In the genomic region with DNA sequence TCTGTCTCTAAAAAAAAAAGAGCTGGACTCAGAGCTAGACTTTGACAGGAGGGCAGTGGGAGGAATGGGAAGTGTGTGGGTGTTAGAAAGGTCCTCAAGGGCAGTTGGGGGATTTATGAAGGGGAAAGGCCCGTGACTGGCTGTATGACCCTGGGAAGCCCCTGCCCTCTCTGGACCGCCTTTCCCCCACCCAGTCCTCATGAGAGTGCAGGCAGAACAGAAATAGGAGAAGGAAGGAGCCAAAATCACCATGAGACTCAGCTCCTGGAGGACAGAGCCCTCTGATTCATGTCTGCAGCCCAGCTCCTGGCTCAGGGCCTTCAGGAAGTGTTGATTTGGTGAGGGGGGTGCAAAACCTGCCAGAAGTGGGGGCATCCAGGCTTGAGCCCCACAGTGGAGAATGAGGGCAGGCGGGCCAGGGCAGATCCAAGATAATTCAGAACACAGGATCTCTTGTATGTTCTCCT, we compare ENCODE assay signal across 8 cellular contexts. TPM values are rescaled to one million over a fixed set of nuclear protein-coding genes. Genes with fewer than 3 reads are reported as not detected.
A peak's percentile ranks its signal among the peaks of the same experiment; 100 is the strongest.
DNase-seq lines count a peak whose midpoint lies in the region; ATAC-seq, FAIRE-seq and TF ChIP-seq lines count a peak whose summit lies in the region.

No MANE protein-coding gene starts in this region.

- BruUV-seq in endothelial cell of umbilical vein (replicated peaks; lab: Mats Ljungman, UMichigan): no TSS peak

- H3K4me2 ChIP-seq in endothelial cell of umbilical vein (ENCODE audit: insufficient read depth, low read length): no peak overlapping the region

- dilution Hi-C loops in endothelial cell of umbilical vein (cut with MboI; ENCODE audit: extremely low pct_ligation_motif_present, low sequenced_read_pairs): no loop called here

- no peaks in the 10 kb centered on the region for H3K27me3 ChIP-seq in endothelial cell of umbilical vein (ENCODE audit: control insufficient read depth in 2 of 2, insufficient read depth in 2 of 2, low read length in 2 of 2)

- H4K20me1 ChIP-seq in endothelial cell of umbilical vein (replicated peaks; ENCODE audit: control insufficient read depth, extremely low read depth, insufficient read depth, low read length): no peaks in the 10 kb centered on the region

- H3K9me3 ChIP-seq in endothelial cell of umbilical vein (replicated peaks; ENCODE audit: control insufficient read depth, insufficient read depth, low read length): no peaks in the 10 kb centered on the region

- CTCF ChIA-PET in activated CD8-positive, alpha-beta T cell treated with anti-CD3 and anti-CD28 coated beads for 36 hours (lab: Charles Lee): interaction anchor here (0.6 to 3.7 kb wide), 6 partner anchors 9 to 95 kb away, joined by 3 to 22 read pairs (median 4); a partner anchor contains a TSS
- CTCF ChIA-PET in activated CD8-positive, alpha-beta T cell treated with anti-CD3 and anti-CD28 coated beads, Interleukin-2, amount 10 ng/mL, durations not matched to agents 7 days and 5 days (lab: Charles Lee): interaction anchor here (1.2 to 6.7 kb wide), 4 partner anchors 8 to 179 kb away, joined by 3 to 103 read pairs (median 12); a partner anchor contains a TSS
- CTCF ChIA-PET in endothelial cell of umbilical vein (lab: Charles Lee): interaction anchor here (0.6 to 3.1 kb wide), 6 partner anchors 9 to 231 kb away, joined by 3 to 18 read pairs (median 9); a partner anchor contains a TSS

- H3K9ac ChIP-seq in endothelial cell of umbilical vein (replicated peaks; ENCODE audit: extremely low read depth, insufficient read depth, low read length): no peak overlapping the region

- H3K4me3 ChIP-seq in endothelial cell of umbilical vein (replicated peaks in 1 of 3; ENCODE audit: insufficient read depth in 1 of 3, low read depth in 1 of 3, low read length in 3 of 3): no peak overlapping the region

- H3K9me3 Mint-ChIP-seq in activated CD8-positive, alpha-beta T cell treated with anti-CD3 and anti-CD28 coated beads for 36 hours: no peaks in the 10 kb centered on the region
- no peaks in the 10 kb centered on the region for H3K9me3 Mint-ChIP-seq in activated CD8-positive, alpha-beta T cell treated with anti-CD3 and anti-CD28 coated beads, Interleukin-2, amount 10 ng/mL, durations not matched to agents 7 days and 5 days (ENCODE audit: insufficient read depth)

- peak; percentile 49 for DNase-seq in activated CD8-positive, alpha-beta T cell treated with anti-CD3 and anti-CD28 coated beads for 36 hours
- no peak for DNase-seq in activated CD8-positive, alpha-beta T cell treated with anti-CD3 and anti-CD28 coated beads, Interleukin-2, amount 10 ng/mL, durations not matched to agents 7 days and 5 days
- DNase-seq in RKO (ENCODE audit: low spot score): peak; percentile 54
- peak; percentile 27 for DNase-seq in endothelial cell of umbilical vein (ENCODE audit: low read depth, low spot score)
- peak; percentile 73 for DNase-seq in stromal cell of bone marrow (ENCODE audit: low read depth)
- DNase-seq in caudate nucleus (lab: John Stamatoyannopoulos, UW): no peak
- DNase-seq in ureter (ENCODE audit: low spot score): no peak
- no peak for DNase-seq in GF-D8 (lab: John Stamatoyannopoulos, UW)

- POLR2A ChIA-PET in activated CD8-positive, alpha-beta T cell treated with anti-CD3 and anti-CD28 coated beads for 36 hours (lab: Charles Lee): interaction anchor here (10.5 to 11.4 kb wide), 2 partner anchors 9 to 15 kb away, joined by 137 to 147 read pairs; a partner anchor contains a TSS
- POLR2A ChIA-PET in activated CD8-positive, alpha-beta T cell treated with anti-CD3 and anti-CD28 coated beads, Interleukin-2, amount 10 ng/mL, durations not matched to agents 7 days and 5 days (lab: Charles Lee): interaction anchor here (0.6 to 6.0 kb wide), 3 partner anchors 9 to 1108 kb away, joined by 3 to 103 read pairs (median 5); a partner anchor contains a TSS
- POLR2A ChIA-PET in endothelial cell of umbilical vein (lab: Charles Lee): no interaction called here

- no peaks in the 10 kb centered on the region for H3K27me3 Mint-ChIP-seq in activated CD8-positive, alpha-beta T cell treated with anti-CD3 and anti-CD28 coated beads for 36 hours
- no peaks in the 10 kb centered on the region for H3K27me3 Mint-ChIP-seq in activated CD8-positive, alpha-beta T cell treated with anti-CD3 and anti-CD28 coated beads, Interleukin-2, amount 10 ng/mL, durations not matched to agents 7 days and 5 days (ENCODE audit: low read depth)

- H3K4me1 Mint-ChIP-seq in activated CD8-positive, alpha-beta T cell treated with anti-CD3 and anti-CD28 coated beads for 36 hours (ENCODE audit: low read depth): peaks cover 70% of the 10 kb centered on the region
- peaks cover 61% of the 10 kb centered on the region for H3K4me1 Mint-ChIP-seq in activated CD8-positive, alpha-beta T cell treated with anti-CD3 and anti-CD28 coated beads, Interleukin-2, amount 10 ng/mL, durations not matched to agents 7 days and 5 days (ENCODE audit: low read depth)

- H3K27ac ChIP-seq in endothelial cell of umbilical vein (ENCODE audit: insufficient read depth, low read depth, low read length) (no peak overlapping the region), caudate nucleus (ENCODE audit: low read depth, low read length) (no peak overlapping the region)

- FAIRE-seq in endothelial cell of umbilical vein (lab: Jason Lieb, UNC): peak; percentile 43

- no peak for TF ChIP-seq CTCF in activated CD8-positive, alpha-beta T cell treated with anti-CD3 and anti-CD28 coated beads for 36 hours (IDR thresholded peaks at IDR 0.05)
- TF ChIP-seq CTCF in endothelial cell of umbilical vein (IDR thresholded peaks at IDR 0.05; ENCODE audit: extremely low read depth in 1 of 2, insufficient read depth in 1 of 2, low read depth in 1 of 2, low read length in 2 of 2): no peak

- H3K27ac Mint-ChIP-seq in activated CD8-positive, alpha-beta T cell treated with anti-CD3 and anti-CD28 coated beads for 36 hours: peak overlapping the region; percentile 76
- H3K27ac Mint-ChIP-seq in activated CD8-positive, alpha-beta T cell treated with anti-CD3 and anti-CD28 coated beads, Interleukin-2, amount 10 ng/mL, durations not matched to agents 7 days and 5 days: no peak overlapping the region

- no peaks in the 10 kb centered on the region for H3K9me1 ChIP-seq in endothelial cell of umbilical vein (replicated peaks; ENCODE audit: control insufficient read depth, extremely low read depth, insufficient read depth, low read length)

- ATAC-seq in activated CD8-positive, alpha-beta T cell treated with anti-CD3 and anti-CD28 coated beads for 36 hours: no peak
- no peak for ATAC-seq in activated CD8-positive, alpha-beta T cell treated with anti-CD3 and anti-CD28 coated beads, Interleukin-2, amount 10 ng/mL, durations not matched to agents 7 days and 5 days

- peak overlapping the region; percentile 50 for H2AFZ ChIP-seq in endothelial cell of umbilical vein (ENCODE audit: low read depth, low read length)

- H3K36me3 ChIP-seq in endothelial cell of umbilical vein (ENCODE audit: control insufficient read depth in 2 of 2, extremely low read depth in 1 of 2, insufficient read depth in 2 of 2, low read length in 2 of 2): no peaks in the 10 kb centered on the region

- no peaks in the 10 kb centered on the region for H3K79me2 ChIP-seq in endothelial cell of umbilical vein (ENCODE audit: control insufficient read depth, insufficient read depth, low read length)

- TF ChIP-seq POLR2A in endothelial cell of umbilical vein (IDR thresholded peaks at IDR 0.05; ENCODE audit: low read depth, low read length): no peak

- intact Hi-C loops in activated CD8-positive, alpha-beta T cell treated with anti-CD3 and anti-CD28 coated beads for 36 hours (cut with micrococcal nuclease): no loop called here
- intact Hi-C loops in endothelial cell of umbilical vein (cut with micrococcal nuclease): no loop called here

- H3K4me1 ChIP-seq in endothelial cell of umbilical vein (ENCODE audit: control insufficient read depth, extremely low read depth, insufficient read depth, low read length): peaks cover 27% of the 10 kb centered on the region

- H3K4me3 Mint-ChIP-seq in activated CD8-positive, alpha-beta T cell treated with anti-CD3 and anti-CD28 coated beads for 36 hours: no peak overlapping the region
- no peak overlapping the region for H3K4me3 Mint-ChIP-seq in activated CD8-positive, alpha-beta T cell treated with anti-CD3 and anti-CD28 coated beads, Interleukin-2, amount 10 ng/mL, durations not matched to agents 7 days and 5 days

- H3K36me3 Mint-ChIP-seq in activated CD8-positive, alpha-beta T cell treated with anti-CD3 and anti-CD28 coated beads for 36 hours (ENCODE audit: low read depth): peaks cover 38% of the 10 kb centered on the region
- H3K36me3 Mint-ChIP-seq in activated CD8-positive, alpha-beta T cell treated with anti-CD3 and anti-CD28 coated beads, Interleukin-2, amount 10 ng/mL, durations not matched to agents 7 days and 5 days (ENCODE audit: low read depth): peaks cover 38% of the 10 kb centered on the region

RNA-seq across cellular contexts. Expression of a gene that starts 8.7 kb away (rescaled TPM):
- 10 to 100 TPM; 48.9 to 53.1 TPM for total RNA-seq in activated CD8-positive, alpha-beta T cell treated with anti-CD3 and anti-CD28 coated beads for 36 hours
- total RNA-seq in activated CD8-positive, alpha-beta T cell treated with anti-CD3 and anti-CD28 coated beads, Interleukin-2, amount 10 ng/mL, durations not matched to agents 7 days and 5 days: 10 to 100 TPM; 60.0 to 65.1 TPM
- total RNA-seq in endothelial cell of umbilical vein (45.0 and 53.3 TPM in 2 replicates), ureter (60.6 TPM)
- polyA plus RNA-seq in endothelial cell of umbilical vein: 25.5 and 26.4 TPM in 2 replicates
- polyA plus RNA-seq in endothelial cell of umbilical vein (2011; cell fraction: cytosol; rRNA removed): 14.2 and 18.4 TPM in 2 replicates
- polyA plus RNA-seq in endothelial cell of umbilical vein (2011; cell fraction: nucleus; rRNA removed): 57.7 and 62.5 TPM in 2 replicates
- polyA plus RNA-seq in endothelial cell of umbilical vein (2012): 23.0 and 31.6 TPM in 2 replicates
- 14.6 and 23.5 TPM in 2 replicates for polyA minus RNA-seq in endothelial cell of umbilical vein
- 14.7 TPM for polyA minus RNA-seq in endothelial cell of umbilical vein (2011; cell fraction: cytosol; rRNA and poly(A)+ RNA removed)
- polyA minus RNA-seq in endothelial cell of umbilical vein (2011; cell fraction: nucleus; rRNA and poly(A)+ RNA removed): 21.9 and 27.0 TPM in 2 replicates

RNA-seq across cellular contexts. Expression of a gene that starts 17.3 kb away (rescaled TPM):
- total RNA-seq in activated CD8-positive, alpha-beta T cell treated with anti-CD3 and anti-CD28 coated beads for 36 hours: 10 to 100 TPM; 49.5 to 49.6 TPM
- total RNA-seq in activated CD8-positive, alpha-beta T cell treated with anti-CD3 and anti-CD28 coated beads, Interleukin-2, amount 10 ng/mL, durations not matched to agents 7 days and 5 days: 10 to 100 TPM; 28.8 to 31.9 TPM
- total RNA-seq in endothelial cell of umbilical vein (0.35 TPM in 1 of 2 replicates, not detected in the other), ureter (69.2 TPM)
- polyA plus RNA-seq in endothelial cell of umbilical vein: 0.27 and 0.29 TPM in 2 replicates
- 0.14 and 0.16 TPM in 2 replicates for polyA plus RNA-seq in endothelial cell of umbilical vein (2011; cell fraction: cytosol; rRNA removed)
- polyA plus RNA-seq in endothelial cell of umbilical vein (2011; cell fraction: nucleus; rRNA removed): 0.22 and 0.76 TPM in 2 replicates
- 0.26 TPM in 1 of 2 replicates, not detected in the other for polyA plus RNA-seq in endothelial cell of umbilical vein (2012)
- polyA minus RNA-seq in endothelial cell of umbilical vein: 0.41 and 0.42 TPM in 2 replicates
- polyA minus RNA-seq in endothelial cell of umbilical vein (2011; cell fraction: cytosol; rRNA and poly(A)+ RNA removed): 26.3 TPM
- not detected in 2 replicates for polyA minus RNA-seq in endothelial cell of umbilical vein (2011; cell fraction: nucleus; rRNA and poly(A)+ RNA removed)

RNA-seq across cellular contexts. Expression of a gene that starts 38.7 kb away (rescaled TPM):
- under 1 TPM; 0.51 to 0.61 TPM for total RNA-seq in activated CD8-positive, alpha-beta T cell treated with anti-CD3 and anti-CD28 coated beads for 36 hours
- total RNA-seq in activated CD8-positive, alpha-beta T cell treated with anti-CD3 and anti-CD28 coated beads, Interleukin-2, amount 10 ng/mL, durations not matched to agents 7 days and 5 days: 1 to 10 TPM in 1 of 2 experiments, under 1 TPM in 1; 0.70 to 1.1 TPM
- total RNA-seq in endothelial cell of umbilical vein: not detected in 2 replicates
- polyA plus RNA-seq in endothelial cell of umbilical vein: 0.11 and 0.28 TPM in 2 replicates
- 0.08 and 0.12 TPM in 2 replicates for polyA plus RNA-seq in endothelial cell of umbilical vein (2011; cell fraction: cytosol; rRNA removed)
- 0.29 and 0.34 TPM in 2 replicates for polyA plus RNA-seq in endothelial cell of umbilical vein (2011; cell fraction: nucleus; rRNA removed)
- 0.16 and 0.25 TPM in 2 replicates for polyA plus RNA-seq in endothelial cell of umbilical vein (2012)
- polyA minus RNA-seq in endothelial cell of umbilical vein: not detected in 2 replicates
- polyA minus RNA-seq in endothelial cell of umbilical vein (2011; cell fraction: cytosol; rRNA and poly(A)+ RNA removed): not detected
- polyA minus RNA-seq in endothelial cell of umbilical vein (2011; cell fraction: nucleus; rRNA and poly(A)+ RNA removed): not detected in 2 replicates
- total RNA-seq in ureter: 5.9 TPM

RNA-seq across cellular contexts. Expression of a gene that starts 47.6 kb away (rescaled TPM):
- total RNA-seq in activated CD8-positive, alpha-beta T cell treated with anti-CD3 and anti-CD28 coated beads for 36 hours: not detected
- total RNA-seq in activated CD8-positive, alpha-beta T cell treated with anti-CD3 and anti-CD28 coated beads, Interleukin-2, amount 10 ng/mL, durations not matched to agents 7 days and 5 days: not detected
- not detected in 2 replicates for total RNA-seq in endothelial cell of umbilical vein
- polyA plus RNA-seq in endothelial cell of umbilical vein: not detected in 2 replicates
- not detected in 2 replicates for polyA plus RNA-seq in endothelial cell of umbilical vein (2011; cell fraction: cytosol; rRNA removed)
- polyA plus RNA-seq in endothelial cell of umbilical vein (2011; cell fraction: nucleus; rRNA removed): not detected in 2 replicates
- not detected in 2 replicates for polyA plus RNA-seq in endothelial cell of umbilical vein (2012)
- not detected in 2 replicates for polyA minus RNA-seq in endothelial cell of umbilical vein
- not detected for polyA minus RNA-seq in endothelial cell of umbilical vein (2011; cell fraction: cytosol; rRNA and poly(A)+ RNA removed)
- polyA minus RNA-seq in endothelial cell of umbilical vein (2011; cell fraction: nucleus; rRNA and poly(A)+ RNA removed): not detected in 2 replicates
- not detected for total RNA-seq in ureter

Comparison
In these comparisons a context has a peak if more than half of its experiments do, and no peak if none do; other contexts are left out.
1. DNase-seq: peak in activated CD8-positive, alpha-beta T cell treated with anti-CD3 and anti-CD28 coated beads for 36 hours (single experiment), RKO (single experiment), endothelial cell of umbilical vein (single experiment) and stromal cell of bone marrow (single experiment); none in activated CD8-positive, alpha-beta T cell treated with anti-CD3 and anti-CD28 coated beads, Interleukin-2, amount 10 ng/mL, durations not matched to agents 7 days and 5 days (single experiment), caudate nucleus (0 of 61), ureter (single experiment) and GF-D8 (single experiment).
2. RNA of a gene that starts 17.3 kb away (total RNA-seq): 69.2 TPM in ureter (single experiment), 49.5 to 49.6 TPM in activated CD8-positive, alpha-beta T cell treated with anti-CD3 and anti-CD28 coated beads for 36 hours and 28.8 to 31.9 TPM in activated CD8-positive, alpha-beta T cell treated with anti-CD3 and anti-CD28 coated beads, Interleukin-2, amount 10 ng/mL, durations not matched to agents 7 days and 5 days; 0.35 TPM in endothelial cell of umbilical vein; every median in the first group is over 10 times any median in the second.